In genomic region chr1:82323144-82323543, GRCh38 we compare ENCODE assay signal across 18 cellular contexts.
"Had no signal": no experiment of that assay in that cellular context is flagged by ENCODE, and none has a peak within 500 bp of the region (broad histone marks: within the 10 kb centered on the region; RNA-seq: fewer than 3 reads in every experiment).

No MANE protein-coding gene starts in this region.

- H3K36me3 Mint-ChIP-seq: activated naive CD8-positive, alpha-beta T cell treated with anti-CD3 and anti-CD28 coated beads for 36 hours; brain; memory B cell; naive thymus-derived CD8-positive, alpha-beta T cell had no signal

- H3K27ac Mint-ChIP-seq: activated CD4-positive, alpha-beta T cell treated with anti-CD3 and anti-CD28 coated beads, Interleukin-2, amount 10 ng/mL, durations not matched to agents 24 days and 14 days; activated naive CD8-positive, alpha-beta T cell treated with anti-CD3 and anti-CD28 coated beads for 36 hours; brain; memory B cell; naive thymus-derived CD8-positive, alpha-beta T cell had no signal

- H3K4me3 Mint-ChIP-seq: activated CD4-positive, alpha-beta T cell treated with anti-CD3 and anti-CD28 coated beads, Interleukin-2, amount 10 ng/mL, durations not matched to agents 24 days and 14 days; activated naive CD8-positive, alpha-beta T cell treated with anti-CD3 and anti-CD28 coated beads for 36 hours; brain; memory B cell; naive thymus-derived CD8-positive, alpha-beta T cell had no signal

- H3K27me3 Mint-ChIP-seq: activated CD4-positive, alpha-beta T cell treated with anti-CD3 and anti-CD28 coated beads, Interleukin-2, amount 10 ng/mL, durations not matched to agents 24 days and 14 days; brain; memory B cell had no signal

- H3K9me3 Mint-ChIP-seq: activated CD4-positive, alpha-beta T cell treated with anti-CD3 and anti-CD28 coated beads, Interleukin-2, amount 10 ng/mL, durations not matched to agents 24 days and 14 days; activated naive CD8-positive, alpha-beta T cell treated with anti-CD3 and anti-CD28 coated beads for 36 hours; brain had no signal

- H3K4me1 ChIP-seq: colonic mucosa, gastroesophageal sphincter, heart right ventricle had no signal

- H3K27me3 ChIP-seq: colonic mucosa, gastroesophageal sphincter, heart right ventricle, neutrophil had no signal

- H3K27ac ChIP-seq: colonic mucosa, gastroesophageal sphincter, heart right ventricle, neutrophil, thoracic aorta had no signal

- H3K9me3 ChIP-seq: colonic mucosa, gastroesophageal sphincter, heart right ventricle, mucosa of descending colon, neutrophil, thoracic aorta had no signal

- DNase-seq: activated CD4-positive, alpha-beta T cell treated with anti-CD3 and anti-CD28 coated beads, Interleukin-2, amount 10 ng/mL, durations not matched to agents 24 days and 14 days; activated CD4-positive, CD25-positive, alpha-beta regulatory T cell; activated gamma-delta T cell treated with Interleukin-2 at 50 U/mL for 16 hours; activated naive CD8-positive, alpha-beta T cell treated with anti-CD3 and anti-CD28 coated beads for 36 hours; amygdala; central memory CD4-positive, alpha-beta T cell; colonic mucosa; heart right ventricle; left colon; mucosa of descending colon; naive thymus-derived CD8-positive, alpha-beta T cell; stimulated activated CD4-positive, alpha-beta T cell treated with anti-CD3 and anti-CD28 coated beads, Interleukin-12 subunit alpha, Interleukin-12 subunit beta, amount 100 ng/mL, for 4 hours; stimulated activated CD4-positive, alpha-beta T cell treated with anti-CD3 and anti-CD28 coated beads, Interleukin-2, amount 100 ng/mL, for 24 hours had no signal

- H3K36me3 ChIP-seq: colonic mucosa, gastroesophageal sphincter, heart right ventricle, neutrophil, thoracic aorta had no signal

- ATAC-seq: gastroesophageal sphincter; heart right ventricle; left colon; mucosa of descending colon; naive thymus-derived CD8-positive, alpha-beta T cell had no signal

- H3K4me3 ChIP-seq: colonic mucosa, gastroesophageal sphincter, heart right ventricle, mucosa of descending colon, thoracic aorta had no signal

- H3K4me1 Mint-ChIP-seq: activated CD4-positive, alpha-beta T cell treated with anti-CD3 and anti-CD28 coated beads, Interleukin-2, amount 10 ng/mL, durations not matched to agents 24 days and 14 days; activated naive CD8-positive, alpha-beta T cell treated with anti-CD3 and anti-CD28 coated beads for 36 hours; brain; memory B cell; naive thymus-derived CD8-positive, alpha-beta T cell had no signal
